17 cellular contexts compared by ENCODE assay signal in genomic region chr3:158382479-158382878, GRCh38.
DNase-seq lines count a peak whose midpoint lies in the region; ATAC-seq and TF ChIP-seq lines count a peak whose summit lies in the region.
"Had no signal": no experiment of that assay in that cellular context is flagged by ENCODE, and none has a peak within 500 bp of the region (broad histone marks: within the 10 kb centered on the region; RNA-seq: fewer than 3 reads in every experiment).

No MANE protein-coding gene starts in this region.

- no peak overlapping the region for H2AFZ ChIP-seq in KMS-11 (ENCODE audit: low read depth)

- H3K4me3 ChIP-seq in KMS-11 (IDR thresholded peaks at IDR 0.05; ENCODE audit: insufficient read depth, low read depth, low read length) (no peak overlapping the region), BE2C (ENCODE audit: low read depth, low read length) (no peak overlapping the region)
- H3K4me3 ChIP-seq: HAP-1, K562 had no signal

- H3K36me3 ChIP-seq in KMS-11 (ENCODE audit: insufficient read depth) (no peaks in the 10 kb centered on the region), BE2C (no peaks in the 10 kb centered on the region)
- H3K36me3 ChIP-seq: HAP-1 had no signal

- peak overlapping the region; percentile 68 for H3K4me2 ChIP-seq in KMS-11

- ATAC-seq in GM19324 (IDR thresholded peaks at IDR 0.05; ENCODE audit: low FRiP score, unreplicated experiment) (peak; percentile 63), GM18861 (IDR thresholded peaks at IDR 0.05; ENCODE audit: unreplicated experiment) (no peak)
- ATAC-seq: K562 had no signal

- H3K4me1 ChIP-seq in KMS-11 (ENCODE audit: low read depth, poor library complexity, severe bottlenecking), result peaks cover 35% of the 10 kb centered on the region
- H3K4me1 ChIP-seq in BE2C, result peaks cover 27% of the 10 kb centered on the region
- H3K4me1 ChIP-seq: Caco-2, HAP-1 had no signal

- peak overlapping the region; percentile 24; the same call in 1 of the 2 replicates for H3K9ac ChIP-seq in KMS-11

- no peaks in the 10 kb centered on the region for H4K20me1 ChIP-seq in KMS-11 (ENCODE audit: insufficient read depth)

- no peaks in the 10 kb centered on the region for H3K9me3 ChIP-seq in BE2C
- H3K9me3 ChIP-seq: Caco-2, HAP-1 had no signal

- no peaks in the 10 kb centered on the region for H3K79me2 ChIP-seq in KMS-11 (ENCODE audit: insufficient read depth, low read depth)

- peak; percentile 13 for DNase-seq in RPMI8226
- no peak for DNase-seq in D341Med (ENCODE audit: low spot score)
- DNase-seq in BE2C, result no peak
- DNase-seq: ACHN; Caco-2; CD4-positive, alpha-beta T cell; DMS153; DMS79 treated with DMSO at 0.1 percent for 48 hours; GF-D8; IMR-90; Kasumi-1 had no signal

- TF ChIP-seq CTCF in KMS-11 (conservative IDR thresholded peaks at IDR 0.05; ENCODE audit: low read depth, low read length) (no peak), BE2C (IDR thresholded peaks at IDR 0.05; ENCODE audit: low read depth, low read length) (no peak)

- no peaks in the 10 kb centered on the region for H3K27me3 ChIP-seq in KMS-11 (ENCODE audit: insufficient read depth, low read depth)
- H3K27me3 ChIP-seq in BE2C, result no peaks in the 10 kb centered on the region

- H3K27ac ChIP-seq in KMS-11, result peak overlapping the region; percentile 40
- H3K27ac ChIP-seq: C4-2B had no signal
